ENCODE assay signal across 1 cellular context in genomic region chr7:106289848-106290247, GRCh38.
TF ChIP-seq lines count a peak whose summit lies in the region.

No MANE protein-coding gene starts in this region.

TF ChIP-seq in HCT116, 20 proteins besides CTCF, POLR2A, EP300 and RAD21 (continued from another document):
- TF ChIP-seq EGR1 (IDR thresholded peaks at IDR 0.05; ENCODE audit: low read depth) (no peak), EZH2 (IDR thresholded peaks at IDR 0.05) (no peak), POLR2AphosphoS5 (IDR thresholded peaks at IDR 0.05; ENCODE audit: low read depth, low read length) (no peak), TCF7L2 (IDR thresholded peaks at IDR 0.05; ENCODE audit: borderline replicate concordance, extremely low read depth, insufficient read depth, insufficient read length) (no peak)
